Comparison of ENCODE assay signal across 13 cellular contexts in genomic region chr4:16000708-16001483, GRCh38. TPM values are rescaled to one million over a fixed set of nuclear protein-coding genes. Genes with fewer than 3 reads are reported as not detected.
A peak's percentile ranks its signal among the peaks of the same experiment; 100 is the strongest.
DNase-seq lines count a peak whose midpoint lies in the region; ATAC-seq and TF ChIP-seq lines count a peak whose summit lies in the region.
"Had no signal": no experiment of that assay in that cellular context is flagged by ENCODE, and none has a peak within 500 bp of the region (broad histone marks: within the 10 kb centered on the region; RNA-seq: fewer than 3 reads in every experiment).

No MANE protein-coding gene starts in this region.

- no peak overlapping the region for H2BK15ac ChIP-seq in neuronal stem cell (ENCODE audit: low read length)

- H3K4me3 ChIP-seq in Loucy (ENCODE audit: low read length, poor library complexity, severe bottlenecking) (no peak overlapping the region), neuronal stem cell (ENCODE audit: low read length in 2 of 2) (no peak overlapping the region)
- H3K4me3 ChIP-seq: SJCRH30 had no signal

- H3K27ac Mint-ChIP-seq in osteocyte (ENCODE audit: unreplicated experiment) (no peak overlapping the region), natural killer cell (no peak overlapping the region)
- H3K27ac Mint-ChIP-seq: activated naive CD8-positive, alpha-beta T cell; CD4-positive, alpha-beta T cell; naive B cell had no signal

- H3K9ac ChIP-seq in Loucy (ENCODE audit: low read depth, low read length, poor library complexity, severe bottlenecking) (no peak overlapping the region), neuronal stem cell (ENCODE audit: low read depth, low read length, poor library complexity) (no peak overlapping the region)

- no peak for DNase-seq in neuronal stem cell (ENCODE audit: low spot score)
- no peak for DNase-seq in osteocyte (ENCODE audit: extremely low spot score, unreplicated experiment)
- DNase-seq in C1 segment of cervical spinal cord (lab: John Stamatoyannopoulos, UW) = no peak
- DNase-seq in natural killer cell = no peak

- no peak overlapping the region for H4K91ac ChIP-seq in neuronal stem cell (ENCODE audit: low read depth, low read length, poor library complexity)

- H3K36me3 ChIP-seq in Loucy (ENCODE audit: insufficient read depth, low read length) (no peaks in the 10 kb centered on the region), neuronal stem cell (replicated peaks in 1 of 2; ENCODE audit: control insufficient read depth in 2 of 2, insufficient read depth in 2 of 2, low read length in 2 of 2) (peaks cover 22 to 77% of the 10 kb centered on the region in 2 donors)
- H3K36me3 ChIP-seq: SJCRH30 had no signal

- H3K23ac ChIP-seq in neuronal stem cell (ENCODE audit: low read depth, low read length, poor library complexity) = peak overlapping the region; percentile 76

- H2BK5ac ChIP-seq in neuronal stem cell (ENCODE audit: low read length) = no peak overlapping the region

- H3K79me1 ChIP-seq in neuronal stem cell (ENCODE audit: low read depth, low read length) = peaks cover 2% of the 10 kb centered on the region

- H3K4ac ChIP-seq in neuronal stem cell (ENCODE audit: low read length) = no peak overlapping the region

- H3F3A ChIP-seq in Loucy (ENCODE audit: low read depth) = no peaks in the 10 kb centered on the region

- no CpG with 5 or more reads among the region's 12 CpGs for WGBS in neuronal stem cell (ENCODE audit: extremely low coverage in 2 of 2, insufficient read length in 2 of 2, insufficient replicate concordance in 1 of 2), 2 donors

- H3K27me3 ChIP-seq in Loucy (ENCODE audit: insufficient read depth, low read length, poor library complexity, severe bottlenecking) (no peaks in the 10 kb centered on the region), neuronal stem cell (ENCODE audit: control insufficient read depth in 3 of 3, insufficient read depth in 3 of 3, low read depth in 1 of 3, low read length in 3 of 3) (no peaks in the 10 kb centered on the region)
- H3K27me3 ChIP-seq: SJCRH30 had no signal

- ATAC-seq in GM19025 (IDR thresholded peaks at IDR 0.05; ENCODE audit: low read depth, unreplicated experiment) (peak; percentile 22), GM21423 (IDR thresholded peaks at IDR 0.05; ENCODE audit: unreplicated experiment) (peak; percentile 9), natural killer cell (no peak)

- intact Hi-C loops in natural killer cell (cut with micrococcal nuclease) = loop anchor here (1.0 to 5.0 kb wide), 6 partner anchors 38 to 769 kb away; partner anchors contain the start of gene FGFBP2

- H3K4me1 Mint-ChIP-seq in osteocyte (ENCODE audit: unreplicated experiment) = no peaks in the 10 kb centered on the region
- H3K4me1 Mint-ChIP-seq in natural killer cell = peaks cover 5 to 6% of the 10 kb centered on the region in 2 donors
- H3K4me1 Mint-ChIP-seq: naive B cell had no signal

- H2AFZ ChIP-seq in Loucy (ENCODE audit: low read length) (peak overlapping the region; percentile 78), neuronal stem cell (ENCODE audit: low read length) (no peak overlapping the region)

- no peak overlapping the region for H3K4me2 ChIP-seq in Loucy (ENCODE audit: low read depth, low read length, poor library complexity, severe bottlenecking)
- H3K4me2 ChIP-seq in neuronal stem cell (ENCODE audit: insufficient read depth, low read length, poor library complexity, severe bottlenecking) = no peak overlapping the region

- TF ChIP-seq CTCF in Loucy (conservative IDR thresholded peaks at IDR 0.05; ENCODE audit: low read length) (no peak), osteocyte (IDR thresholded peaks at IDR 0.05) (no peak), natural killer cell (IDR thresholded peaks at IDR 0.05) (no peak)

- no peak overlapping the region for H2BK120ac ChIP-seq in neuronal stem cell (ENCODE audit: low read depth, low read length)

- H3K9me3 ChIP-seq in Loucy (ENCODE audit: insufficient read depth, low read depth, low read length) (no peaks in the 10 kb centered on the region), neuronal stem cell (replicated peaks in 1 of 2; ENCODE audit: control insufficient read depth in 2 of 2, insufficient read depth in 1 of 2, low read depth in 1 of 2, low read length in 2 of 2) (no peaks in the 10 kb centered on the region)
- H3K9me3 ChIP-seq: SJCRH30 had no signal

- H2AK5ac ChIP-seq in neuronal stem cell (ENCODE audit: low read depth, low read length) = peak overlapping the region; percentile 9

- peaks cover 12% of the 10 kb centered on the region for H3K27me3 Mint-ChIP-seq in osteocyte (ENCODE audit: unreplicated experiment)
- H3K27me3 Mint-ChIP-seq in natural killer cell (ENCODE audit: low read depth in 2 of 2) = no peaks in the 10 kb centered on the region
- H3K27me3 Mint-ChIP-seq: CD4-positive, alpha-beta T cell; naive B cell had no signal

- H4K8ac ChIP-seq in neuronal stem cell (ENCODE audit: low read depth, low read length) = peak overlapping the region; percentile 93

- H3K9me2 ChIP-seq in Loucy (replicated peaks; ENCODE audit: low read depth, low read length) = no peaks in the 10 kb centered on the region

- no peak overlapping the region for H3K27ac ChIP-seq in neuronal stem cell (replicated peaks; ENCODE audit: low read length)
- H3K27ac ChIP-seq: SJCRH30 had no signal

- H3K4me1 ChIP-seq in Loucy (ENCODE audit: insufficient read depth, low read length, poor library complexity, severe bottlenecking) (peaks cover 10% of the 10 kb centered on the region), neuronal stem cell (ENCODE audit: control insufficient read depth in 2 of 2, insufficient read depth in 1 of 2, low read depth in 1 of 2, low read length in 2 of 2) (no peaks in the 10 kb centered on the region)
- H3K4me1 ChIP-seq: SJCRH30 had no signal

- H4K20me1 ChIP-seq in Loucy (ENCODE audit: insufficient read depth, low read length, poor library complexity, severe bottlenecking) = no peaks in the 10 kb centered on the region

- peak overlapping the region; percentile 29 for H3K18ac ChIP-seq in neuronal stem cell (ENCODE audit: low read length)

- H3K79me2 ChIP-seq in Loucy (ENCODE audit: insufficient read depth, low read length) = no peaks in the 10 kb centered on the region

- no peak overlapping the region for H2BK12ac ChIP-seq in neuronal stem cell (ENCODE audit: low read length)

- H3K4me3 Mint-ChIP-seq in osteocyte (ENCODE audit: unreplicated experiment) = no peak overlapping the region
- H3K4me3 Mint-ChIP-seq in natural killer cell = no peak overlapping the region
- H3K4me3 Mint-ChIP-seq: activated naive CD8-positive, alpha-beta T cell; CD4-positive, alpha-beta T cell; naive B cell had no signal

- peak overlapping the region; percentile 15 for H3K14ac ChIP-seq in neuronal stem cell (ENCODE audit: low read length)

- H3K9me3 Mint-ChIP-seq in osteocyte (ENCODE audit: unreplicated experiment) (no peaks in the 10 kb centered on the region), natural killer cell (no peaks in the 10 kb centered on the region)
- H3K9me3 Mint-ChIP-seq: CD4-positive, alpha-beta T cell had no signal

- H3K36me3 Mint-ChIP-seq in osteocyte (ENCODE audit: unreplicated experiment) (no peaks in the 10 kb centered on the region), natural killer cell (no peaks in the 10 kb centered on the region)
- H3K36me3 Mint-ChIP-seq: activated naive CD8-positive, alpha-beta T cell; naive B cell had no signal

RNA-seq across cellular contexts. Expression of gene FGFBP2, which starts 37.9 kb away (rescaled TPM):
- not detected for polyA plus RNA-seq in neuronal stem cell (2013, experiment 1 of 2)
- not detected for polyA plus RNA-seq in neuronal stem cell (2013, experiment 2 of 2)
- total RNA-seq in osteocyte (not detected in 2 replicates), natural killer cell (100 to 1,000 TPM; 644 to 736 (median 713) TPM)
- total RNA-seq: chondrocyte, pulmonary artery endothelial cell, SJCRH30 had no signal

Comparison
In these comparisons a context has a peak if more than half of its experiments do, and no peak if none do; other contexts are left out.
1. ATAC-seq: peak in GM19025 (single experiment) and GM21423 (single experiment); none in natural killer cell (0 of 3).
2. RNA of gene FGFBP2, which starts 37.9 kb away (total RNA-seq): 644 to 736 TPM in natural killer cell; not detected in osteocyte; every median in the first group is over 100 times any median in the second.